Comparison of ENCODE assay signal across 2 cellular contexts in the genomic region with DNA sequence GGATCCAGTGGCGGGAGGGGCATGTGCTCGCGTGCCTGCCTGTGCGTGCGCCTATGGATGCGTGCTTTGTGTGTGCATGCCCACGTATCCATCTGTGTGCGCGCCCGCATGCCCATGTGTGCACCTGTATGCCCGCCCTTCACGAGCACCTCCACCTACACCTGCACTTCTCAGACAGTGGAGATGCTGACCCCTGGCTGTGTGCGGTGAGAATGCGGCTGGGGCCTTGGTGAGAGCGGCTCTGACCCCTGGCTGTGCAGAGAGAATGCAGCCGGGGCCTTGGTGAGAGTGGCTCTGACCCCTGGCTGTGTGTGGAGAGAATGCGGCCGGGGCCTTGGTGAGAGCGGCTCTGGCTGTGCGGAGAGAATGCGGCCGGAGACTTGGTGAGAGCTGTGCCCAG.
TF ChIP-seq lines count a peak whose summit lies in the region.

No MANE protein-coding gene starts in this region.

TF ChIP-seq in A549, 52 proteins besides CTCF, POLR2A, EP300 and RAD21:
- TF ChIP-seq PHF8 (IDR thresholded peaks at IDR 0.05; ENCODE audit: borderline replicate concordance, low read depth) (no peak), TP53 (CRISPR knock-in tag; IDR thresholded peaks at IDR 0.05) (no peak), TFCP2L1 (CRISPR knock-in tag; IDR thresholded peaks at IDR 0.05) (no peak), E2F6 (IDR thresholded peaks at IDR 0.05; ENCODE audit: borderline replicate concordance, low read depth) (no peak), HES2 (IDR thresholded peaks at IDR 0.05) (no peak), ESRRA (IDR thresholded peaks at IDR 0.05; ENCODE audit: borderline replicate concordance, low read length) (no peak), CHD2 (IDR thresholded peaks at IDR 0.05; ENCODE audit: low read length, partially characterized antibody) (no peak), GATA3 (IDR thresholded peaks at IDR 0.05; ENCODE audit: borderline replicate concordance) (no peak), HOXB13 (CRISPR knock-in tag; IDR thresholded peaks at IDR 0.05; ENCODE audit: low read depth) (no peak), RNF2 (IDR thresholded peaks at IDR 0.05; ENCODE audit: borderline replicate concordance, low read depth) (no peak), SMC3 (IDR thresholded peaks at IDR 0.05) (no peak), HMGXB4 (CRISPR knock-in tag; IDR thresholded peaks at IDR 0.05; ENCODE audit: borderline replicate concordance) (no peak)

TF ChIP-seq in GM23338, 12 proteins besides CTCF, POLR2A, EP300 and RAD21:
- TF ChIP-seq EZH2phosphoT487 (IDR thresholded peaks at IDR 0.05; ENCODE audit: unreplicated experiment) (no peak), EZH2 (IDR thresholded peaks at IDR 0.05; ENCODE audit: low read depth, unreplicated experiment) (no peak), ZNF331 (CRISPR knock-in tag; IDR thresholded peaks at IDR 0.05; ENCODE audit: low read depth) (no peak), REST (IDR thresholded peaks at IDR 0.05; ENCODE audit: unreplicated experiment) (no peak), POLR2AphosphoS5 (IDR thresholded peaks at IDR 0.05; ENCODE audit: low read depth) (no peak), ETS1 (IDR thresholded peaks at IDR 0.05) (no peak), STAT1 (IDR thresholded peaks at IDR 0.05; ENCODE audit: unreplicated experiment) (no peak), ZNF114 (CRISPR knock-in tag; IDR thresholded peaks at IDR 0.05) (no peak), CREB1 (CRISPR knock-in tag; IDR thresholded peaks at IDR 0.05; ENCODE audit: low read depth) (no peak), NANOG (IDR thresholded peaks at IDR 0.05; ENCODE audit: borderline replicate concordance) (no peak), JUNB (IDR thresholded peaks at IDR 0.05; ENCODE audit: unreplicated experiment) (no peak), ZNF462 (CRISPR knock-in tag; IDR thresholded peaks at IDR 0.05) (no peak)
